In genomic region chr3:84960994-84961393, GRCh38 we compare ENCODE assay signal across 2 cellular contexts.
TF ChIP-seq lines count a peak whose summit lies in the region.

No MANE protein-coding gene starts in this region.

TF ChIP-seq in SK-N-SH, 30 proteins besides CTCF, POLR2A, EP300 and RAD21 (continued from another document):
- TF ChIP-seq REST (IDR thresholded peaks at IDR 0.05; ENCODE audit: low read depth, low read length) (no peak), YY1 (IDR thresholded peaks at IDR 0.05; ENCODE audit: low read depth) (no peak), NFIC (IDR thresholded peaks at IDR 0.05; ENCODE audit: borderline replicate concordance) (no peak), FOSL2 (IDR thresholded peaks at IDR 0.05; ENCODE audit: borderline replicate concordance, low read depth) (no peak), TEAD4 (IDR thresholded peaks at IDR 0.05; ENCODE audit: borderline replicate concordance, insufficient read depth) (no peak), ZBTB33 (IDR thresholded peaks at IDR 0.05; ENCODE audit: borderline replicate concordance, low read depth) (no peak), JUND (IDR thresholded peaks at IDR 0.05) (no peak)

TF ChIP-seq in SK-N-SH treated with all-trans-retinoic acid at 6 μM for 48 hours, 23 proteins besides CTCF, POLR2A, EP300 and RAD21 (continued from another document):
- TF ChIP-seq TSHZ2 (CRISPR knock-in tag; IDR thresholded peaks at IDR 0.05) (no peak), TCF4 (CRISPR knock-in tag; IDR thresholded peaks at IDR 0.05; ENCODE audit: borderline replicate concordance) (no peak), BACH2 (CRISPR knock-in tag; IDR thresholded peaks at IDR 0.05; ENCODE audit: borderline replicate concordance) (no peak), SNAI2 (CRISPR knock-in tag; IDR thresholded peaks at IDR 0.05) (no peak), CREB5 (CRISPR knock-in tag; IDR thresholded peaks at IDR 0.05; ENCODE audit: low read depth) (no peak), TOX (CRISPR knock-in tag; IDR thresholded peaks at IDR 0.05; ENCODE audit: borderline replicate concordance) (no peak), ISL1 (CRISPR knock-in tag; IDR thresholded peaks at IDR 0.05) (no peak)
